18 cellular contexts compared by ENCODE assay signal in genomic region chr1:85460555-85461088, GRCh38. TPM values are rescaled to one million over a fixed set of nuclear protein-coding genes. Genes with fewer than 3 reads are reported as not detected.
DNase-seq lines count a peak whose midpoint lies in the region; ATAC-seq and TF ChIP-seq lines count a peak whose summit lies in the region.
"Had no signal": no experiment of that assay in that cellular context is flagged by ENCODE, and none has a peak within 500 bp of the region (broad histone marks: within the 10 kb centered on the region; RNA-seq: fewer than 3 reads in every experiment).

No MANE protein-coding gene starts in this region.

- POLR2A ChIA-PET in HCT116 (lab: Charles Lee) (no interaction called here), GM10248 (lab: Yijun Ruan, JAX) (no interaction called here)

- no peak overlapping the region for H3K9ac ChIP-seq in HCT116 (ENCODE audit: low read length)

- H3K9me3 ChIP-seq in HCT116 (ENCODE audit: control insufficient read depth in 1 of 2, insufficient read depth in 1 of 2, low read depth in 1 of 2, low read length in 2 of 2) (no peaks in the 10 kb centered on the region), hepatocyte (ENCODE audit: low read depth) (no peaks in the 10 kb centered on the region), prostate gland (no peaks in the 10 kb centered on the region)

- H3K9me2 ChIP-seq in HCT116 (ENCODE audit: insufficient read depth) (no peaks in the 10 kb centered on the region), hepatocyte (replicated peaks; ENCODE audit: insufficient read depth) (no peaks in the 10 kb centered on the region)

- no TSS peak for BruUV-seq in HCT116 (replicated peaks; lab: Mats Ljungman, UMichigan)

- CTCF ChIA-PET in HCT116 (lab: Charles Lee): no interaction called here
- CTCF ChIA-PET in GM10248 (lab: Yijun Ruan, JAX): interaction anchor here (1.1 kb wide), 1 partner anchor 41 kb away, joined by 3 read pairs; no protein-coding TSS in a partner anchor

- WGBS in hepatocyte (ENCODE audit: low lambda C conversion rate, missing lambda C conversion rate): 60% methylated on average over 2 of the region's 2 CpGs
- WGBS in prostate gland: 38% methylated on average over 2 of the region's 2 CpGs

- H3K4me3 ChIP-seq in HCT116 (replicated peaks in 1 of 2; ENCODE audit: low read depth in 1 of 2, low read length in 2 of 2) (no peak overlapping the region), hepatocyte (no peak overlapping the region), prostate gland (no peak overlapping the region)

- DNase-seq in HCT116 (ENCODE audit: low read depth, low spot score) (no peak), NCI-H748 (lab: John Stamatoyannopoulos, UW; ENCODE audit: unreplicated experiment) (peak; percentile 77), hepatocyte (ENCODE audit: low spot score) (peak; percentile 50), prostate gland (ENCODE audit: low spot score) (peak; percentile 58), Ammon's horn (ENCODE audit: low spot score) (no peak), GM10248 (ENCODE audit: extremely low spot score) (no peak), NCI-H146 (lab: John Stamatoyannopoulos, UW) (no peak)
- DNase-seq: activated CD4-positive, alpha-beta memory T cell treated with anti-CD3 and anti-CD28 coated beads, Interleukin-2, amount 10 ng/mL, durations not matched to agents 7 days and 5 days; activated effector memory CD4-positive, alpha-beta T cell treated with Interleukin-2 at 50 U/mL for 16 hours; DND-41; effector CD4-positive, alpha-beta T cell; foreskin keratinocyte; NCI-H1436; NCI-H774; Right ventricle myocardium superior; T1000 had no signal

- H3K4me1 ChIP-seq in HCT116 (ENCODE audit: control insufficient read depth in 1 of 2, insufficient read depth in 2 of 2, low read length in 2 of 2): peaks cover 14 to 23% of the 10 kb centered on the region in 2 experiments; a peak in 3 of 4 replicates
- peaks cover 30% of the 10 kb centered on the region for H3K4me1 ChIP-seq in hepatocyte (ENCODE audit: insufficient read depth)
- H3K4me1 ChIP-seq in prostate gland (replicated peaks): no peaks in the 10 kb centered on the region
- H3K4me1 ChIP-seq: foreskin keratinocyte had no signal

- RAD21 ChIA-PET in HCT116 (lab: Charles Lee; ENCODE audit: low non-redundant PET in 1 of 2, low total read pairs in 2 of 2, uncharacterized antibody in 2 of 2, unreplicated experiment in 2 of 2): no interaction called here

- TF ChIP-seq CTCF in HCT116 (IDR thresholded peaks at IDR 0.05 in 2 of 3, conservative IDR thresholded peaks at IDR 0.05 in 1 of 3; ENCODE audit: borderline replicate concordance in 1 of 3, insufficient read depth in 1 of 3, low read depth in 2 of 3, low read length in 2 of 3) (no peak), hepatocyte (IDR thresholded peaks at IDR 0.05; ENCODE audit: poor library complexity) (no peak), prostate gland (IDR thresholded peaks at IDR 0.05) (no peak), GM10248 (IDR thresholded peaks at IDR 0.05; ENCODE audit: control extremely low read depth, extremely low read depth, low read depth, missing control alignments) (no peak)

- H3K79me2 ChIP-seq in HCT116 (ENCODE audit: insufficient read depth, low read length) (peaks cover 12% of the 10 kb centered on the region), hepatocyte (peaks cover 78% of the 10 kb centered on the region)

- TF ChIP-seq POLR2A in HCT116 (IDR thresholded peaks at IDR 0.05; ENCODE audit: borderline replicate concordance, extremely low read depth, insufficient read depth, insufficient read length): no peak
- TF ChIP-seq POLR2A in prostate gland (IDR thresholded peaks at IDR 0.05): no peak

- no peak overlapping the region for H3K27ac ChIP-seq in HCT116 (ENCODE audit: low read depth, low read length)
- peak overlapping the region; percentile 65 for H3K27ac ChIP-seq in hepatocyte
- H3K27ac ChIP-seq in prostate gland: peak overlapping the region; percentile 35 to 56
- H3K27ac ChIP-seq: foreskin keratinocyte had no signal

- H3K27me3 ChIP-seq in HCT116 (ENCODE audit: insufficient read depth, low read length) (no peaks in the 10 kb centered on the region), hepatocyte (no peaks in the 10 kb centered on the region), prostate gland (replicated peaks; ENCODE audit: insufficient read depth) (no peaks in the 10 kb centered on the region)
- H3K27me3 ChIP-seq: foreskin keratinocyte had no signal

- H3K36me3 ChIP-seq in HCT116 (ENCODE audit: control insufficient read depth in 1 of 2, insufficient read depth in 2 of 2, low read length in 2 of 2) (no peaks in the 10 kb centered on the region), hepatocyte (replicated peaks; ENCODE audit: insufficient read depth, low read depth) (no peaks in the 10 kb centered on the region), prostate gland (no peaks in the 10 kb centered on the region)

- H2AFZ ChIP-seq in HCT116 (ENCODE audit: low read depth, low read length, poor library complexity, severe bottlenecking) (no peak overlapping the region), hepatocyte (no peak overlapping the region)

- H4K20me1 ChIP-seq in HCT116 (ENCODE audit: insufficient read depth): no peaks in the 10 kb centered on the region
- no peaks in the 10 kb centered on the region for H4K20me1 ChIP-seq in hepatocyte (ENCODE audit: insufficient read depth, poor library complexity, severe bottlenecking)

- ATAC-seq in HCT116: no peak
- no peak for ATAC-seq in GM18861 (IDR thresholded peaks at IDR 0.05; ENCODE audit: unreplicated experiment)
- ATAC-seq: foreskin keratinocyte had no signal

- H3K4me2 ChIP-seq in HCT116 (ENCODE audit: low read length): peak overlapping the region; percentile 4; the same call in 1 of the 2 replicates
- H3K4me2 ChIP-seq in hepatocyte: peak overlapping the region; percentile 24

- TF ChIP-seq RAD21 in HCT116 (IDR thresholded peaks at IDR 0.05; ENCODE audit: low read depth): no peak

- intact Hi-C loops in HCT116 (cut with micrococcal nuclease) (no loop called here), prostate gland (cut with DNase I) (no loop called here)

TF ChIP-seq in HCT116, 20 proteins besides CTCF, POLR2A, EP300 and RAD21:
- TF ChIP-seq CEBPB (IDR thresholded peaks at IDR 0.05; ENCODE audit: low read depth) (0 out of 2 replicates have a peak, but pooled peaks have one; percentile 6), EGR1 (IDR thresholded peaks at IDR 0.05; ENCODE audit: low read depth) (peak; percentile 77), POLR2AphosphoS5 (IDR thresholded peaks at IDR 0.05; ENCODE audit: low read depth, low read length) (no peak)

RNA-seq across cellular contexts. Expression of gene DDAH1, which starts 4.3 kb away (rescaled TPM):
- total RNA-seq in HCT116 (2021; ENCODE audit: unreplicated experiment): 16.6 TPM
- 5.9 and 7.0 TPM in 2 replicates for polyA plus RNA-seq in HCT116 (2012)
- total RNA-seq in hepatocyte: 49.8 and 55.8 TPM in 2 replicates
- polyA plus RNA-seq in hepatocyte: 17.2 and 19.5 TPM in 2 replicates
- 10 to 100 TPM; 61.6 to 70.7 TPM for total RNA-seq in prostate gland
- total RNA-seq: activated CD4-positive, alpha-beta memory T cell treated with anti-CD3 and anti-CD28 coated beads, Interleukin-2, amount 10 ng/mL, durations not matched to agents 7 days and 5 days; B cell had no signal

Comparison
In these comparisons a context has a peak if more than half of its experiments do, and no peak if none do; other contexts are left out.
1. DNase-seq: peak in NCI-H748 (single experiment), hepatocyte (single experiment) and prostate gland (single experiment); none in HCT116 (single experiment), Ammon's horn (single experiment), GM10248 (single experiment) and NCI-H146 (single experiment).